1 cellular context compared by ENCODE assay signal in the genomic region with DNA sequence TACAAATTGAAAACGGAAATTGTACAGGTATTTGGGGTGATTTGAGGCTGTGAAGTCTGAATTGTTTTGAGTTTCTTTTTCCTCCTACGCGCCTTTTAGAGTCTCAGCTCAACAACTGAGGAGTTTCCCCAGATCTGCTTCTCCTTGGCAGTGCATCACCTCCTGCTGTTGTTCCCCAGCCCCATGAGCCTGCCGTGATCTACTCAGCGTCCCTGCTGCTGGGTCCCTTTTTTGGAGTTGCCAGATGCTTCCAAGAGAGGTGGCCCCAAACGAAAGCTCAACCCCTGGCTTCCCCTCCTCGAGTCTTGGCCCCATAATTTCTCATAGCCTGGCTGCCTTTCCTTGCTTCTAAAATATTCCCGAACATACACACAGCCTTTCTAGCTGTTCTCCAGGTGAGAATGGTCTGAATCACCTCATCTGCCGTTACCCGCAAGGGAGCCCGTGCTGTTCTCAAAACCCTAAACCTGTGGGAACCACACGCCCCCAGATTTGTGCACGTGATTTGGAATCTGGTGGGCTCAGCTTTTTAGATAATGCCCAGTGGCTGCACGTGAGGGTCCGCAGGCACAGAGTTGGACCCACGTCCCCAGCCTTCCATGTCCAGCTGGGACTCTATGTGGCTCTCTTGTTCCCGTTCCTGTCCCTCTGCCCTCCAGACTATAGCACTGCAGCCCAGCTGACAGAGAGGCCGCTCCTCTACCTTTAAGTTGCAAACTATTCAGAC.
TF ChIP-seq lines count a peak whose summit lies in the region.

No MANE protein-coding gene starts in this region.

TF ChIP-seq in GM23338, 12 proteins besides CTCF, POLR2A, EP300 and RAD21 (continued from another document):
- TF ChIP-seq, protein P1, sequence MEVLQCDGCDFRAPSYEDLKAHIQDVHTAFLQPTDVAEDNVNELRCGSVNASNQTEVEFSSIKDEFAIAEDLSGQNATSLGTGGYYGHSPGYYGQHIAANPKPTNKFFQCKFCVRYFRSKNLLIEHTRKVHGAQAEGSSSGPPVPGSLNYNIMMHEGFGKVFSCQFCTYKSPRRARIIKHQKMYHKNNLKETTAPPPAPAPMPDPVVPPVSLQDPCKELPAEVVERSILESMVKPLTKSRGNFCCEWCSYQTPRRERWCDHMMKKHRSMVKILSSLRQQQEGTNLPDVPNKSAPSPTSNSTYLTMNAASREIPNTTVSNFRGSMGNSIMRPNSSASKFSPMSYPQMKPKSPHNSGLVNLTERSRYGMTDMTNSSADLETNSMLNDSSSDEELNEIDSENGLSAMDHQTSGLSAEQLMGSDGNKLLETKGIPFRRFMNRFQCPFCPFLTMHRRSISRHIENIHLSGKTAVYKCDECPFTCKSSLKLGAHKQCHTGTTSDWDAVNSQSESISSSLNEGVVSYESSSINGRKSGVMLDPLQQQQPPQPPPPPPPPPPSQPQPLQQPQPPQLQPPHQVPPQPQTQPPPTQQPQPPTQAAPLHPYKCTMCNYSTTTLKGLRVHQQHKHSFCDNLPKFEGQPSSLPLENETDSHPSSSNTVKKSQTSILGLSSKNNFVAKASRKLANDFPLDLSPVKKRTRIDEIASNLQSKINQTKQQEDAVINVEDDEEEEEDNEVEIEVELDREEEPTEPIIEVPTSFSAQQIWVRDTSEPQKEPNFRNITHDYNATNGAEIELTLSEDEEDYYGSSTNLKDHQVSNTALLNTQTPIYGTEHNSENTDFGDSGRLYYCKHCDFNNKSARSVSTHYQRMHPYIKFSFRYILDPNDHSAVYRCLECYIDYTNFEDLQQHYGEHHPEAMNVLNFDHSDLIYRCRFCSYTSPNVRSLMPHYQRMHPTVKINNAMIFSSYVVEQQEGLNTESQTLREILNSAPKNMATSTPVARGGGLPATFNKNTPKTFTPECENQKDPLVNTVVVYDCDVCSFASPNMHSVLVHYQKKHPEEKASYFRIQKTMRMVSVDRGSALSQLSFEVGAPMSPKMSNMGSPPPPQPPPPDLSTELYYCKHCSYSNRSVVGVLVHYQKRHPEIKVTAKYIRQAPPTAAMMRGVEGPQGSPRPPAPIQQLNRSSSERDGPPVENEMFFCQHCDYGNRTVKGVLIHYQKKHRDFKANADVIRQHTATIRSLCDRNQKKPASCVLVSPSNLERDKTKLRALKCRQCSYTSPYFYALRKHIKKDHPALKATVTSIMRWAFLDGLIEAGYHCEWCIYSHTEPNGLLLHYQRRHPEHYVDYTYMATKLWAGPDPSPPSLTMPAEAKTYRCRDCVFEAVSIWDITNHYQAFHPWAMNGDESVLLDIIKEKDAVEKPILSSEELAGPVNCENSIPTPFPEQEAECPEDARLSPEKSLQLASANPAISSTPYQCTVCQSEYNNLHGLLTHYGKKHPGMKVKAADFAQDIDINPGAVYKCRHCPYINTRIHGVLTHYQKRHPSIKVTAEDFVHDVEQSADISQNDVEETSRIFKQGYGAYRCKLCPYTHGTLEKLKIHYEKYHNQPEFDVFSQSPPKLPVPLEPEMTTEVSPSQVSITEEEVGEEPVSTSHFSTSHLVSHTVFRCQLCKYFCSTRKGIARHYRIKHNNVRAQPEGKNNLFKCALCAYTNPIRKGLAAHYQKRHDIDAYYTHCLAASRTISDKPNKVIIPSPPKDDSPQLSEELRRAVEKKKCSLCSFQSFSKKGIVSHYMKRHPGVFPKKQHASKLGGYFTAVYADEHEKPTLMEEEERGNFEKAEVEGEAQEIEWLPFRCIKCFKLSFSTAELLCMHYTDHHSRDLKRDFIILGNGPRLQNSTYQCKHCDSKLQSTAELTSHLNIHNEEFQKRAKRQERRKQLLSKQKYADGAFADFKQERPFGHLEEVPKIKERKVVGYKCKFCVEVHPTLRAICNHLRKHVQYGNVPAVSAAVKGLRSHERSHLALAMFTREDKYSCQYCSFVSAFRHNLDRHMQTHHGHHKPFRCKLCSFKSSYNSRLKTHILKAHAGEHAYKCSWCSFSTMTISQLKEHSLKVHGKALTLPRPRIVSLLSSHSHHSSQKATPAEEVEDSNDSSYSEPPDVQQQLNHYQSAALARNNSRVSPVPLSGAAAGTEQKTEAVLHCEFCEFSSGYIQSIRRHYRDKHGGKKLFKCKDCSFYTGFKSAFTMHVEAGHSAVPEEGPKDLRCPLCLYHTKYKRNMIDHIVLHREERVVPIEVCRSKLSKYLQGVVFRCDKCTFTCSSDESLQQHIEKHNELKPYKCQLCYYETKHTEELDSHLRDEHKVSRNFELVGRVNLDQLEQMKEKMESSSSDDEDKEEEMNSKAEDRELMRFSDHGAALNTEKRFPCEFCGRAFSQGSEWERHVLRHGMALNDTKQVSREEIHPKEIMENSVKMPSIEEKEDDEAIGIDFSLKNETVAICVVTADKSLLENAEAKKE (CRISPR knock-in tag; IDR thresholded peaks at IDR 0.05) = no peak
- no peak for TF ChIP-seq ZNF114 (CRISPR knock-in tag; IDR thresholded peaks at IDR 0.05)
- TF ChIP-seq EZH2phosphoT487 (IDR thresholded peaks at IDR 0.05; ENCODE audit: unreplicated experiment) = no peak
- no peak for TF ChIP-seq EZH2 (IDR thresholded peaks at IDR 0.05; ENCODE audit: low read depth, unreplicated experiment)
- TF ChIP-seq, protein P2, sequence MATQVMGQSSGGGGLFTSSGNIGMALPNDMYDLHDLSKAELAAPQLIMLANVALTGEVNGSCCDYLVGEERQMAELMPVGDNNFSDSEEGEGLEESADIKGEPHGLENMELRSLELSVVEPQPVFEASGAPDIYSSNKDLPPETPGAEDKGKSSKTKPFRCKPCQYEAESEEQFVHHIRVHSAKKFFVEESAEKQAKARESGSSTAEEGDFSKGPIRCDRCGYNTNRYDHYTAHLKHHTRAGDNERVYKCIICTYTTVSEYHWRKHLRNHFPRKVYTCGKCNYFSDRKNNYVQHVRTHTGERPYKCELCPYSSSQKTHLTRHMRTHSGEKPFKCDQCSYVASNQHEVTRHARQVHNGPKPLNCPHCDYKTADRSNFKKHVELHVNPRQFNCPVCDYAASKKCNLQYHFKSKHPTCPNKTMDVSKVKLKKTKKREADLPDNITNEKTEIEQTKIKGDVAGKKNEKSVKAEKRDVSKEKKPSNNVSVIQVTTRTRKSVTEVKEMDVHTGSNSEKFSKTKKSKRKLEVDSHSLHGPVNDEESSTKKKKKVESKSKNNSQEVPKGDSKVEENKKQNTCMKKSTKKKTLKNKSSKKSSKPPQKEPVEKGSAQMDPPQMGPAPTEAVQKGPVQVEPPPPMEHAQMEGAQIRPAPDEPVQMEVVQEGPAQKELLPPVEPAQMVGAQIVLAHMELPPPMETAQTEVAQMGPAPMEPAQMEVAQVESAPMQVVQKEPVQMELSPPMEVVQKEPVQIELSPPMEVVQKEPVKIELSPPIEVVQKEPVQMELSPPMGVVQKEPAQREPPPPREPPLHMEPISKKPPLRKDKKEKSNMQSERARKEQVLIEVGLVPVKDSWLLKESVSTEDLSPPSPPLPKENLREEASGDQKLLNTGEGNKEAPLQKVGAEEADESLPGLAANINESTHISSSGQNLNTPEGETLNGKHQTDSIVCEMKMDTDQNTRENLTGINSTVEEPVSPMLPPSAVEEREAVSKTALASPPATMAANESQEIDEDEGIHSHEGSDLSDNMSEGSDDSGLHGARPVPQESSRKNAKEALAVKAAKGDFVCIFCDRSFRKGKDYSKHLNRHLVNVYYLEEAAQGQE (IDR thresholded peaks at IDR 0.05; ENCODE audit: unreplicated experiment) = no peak
- no peak for TF ChIP-seq STAT1 (IDR thresholded peaks at IDR 0.05; ENCODE audit: unreplicated experiment)
- TF ChIP-seq ZNF331 (CRISPR knock-in tag; IDR thresholded peaks at IDR 0.05; ENCODE audit: low read depth) = no peak
